In genomic region chr3:9791790-9792404, GRCh38 we compare ENCODE assay signal across 1 cellular context.
TF ChIP-seq lines count a peak whose summit lies in the region.

No MANE protein-coding gene starts in this region.

TF ChIP-seq in HepG2, 621 proteins besides CTCF, POLR2A, EP300 and RAD21 (continued from another document):
- TF ChIP-seq CSRNP2 (CRISPR knock-in tag; conservative IDR thresholded peaks at IDR 0.05; ENCODE audit: low read depth) (no peak), ZNF33A (CRISPR knock-in tag; IDR thresholded peaks at IDR 0.05; ENCODE audit: borderline replicate concordance) (no peak), NBN (conservative IDR thresholded peaks at IDR 0.05) (no peak)
- TF ChIP-seq, protein P1, sequence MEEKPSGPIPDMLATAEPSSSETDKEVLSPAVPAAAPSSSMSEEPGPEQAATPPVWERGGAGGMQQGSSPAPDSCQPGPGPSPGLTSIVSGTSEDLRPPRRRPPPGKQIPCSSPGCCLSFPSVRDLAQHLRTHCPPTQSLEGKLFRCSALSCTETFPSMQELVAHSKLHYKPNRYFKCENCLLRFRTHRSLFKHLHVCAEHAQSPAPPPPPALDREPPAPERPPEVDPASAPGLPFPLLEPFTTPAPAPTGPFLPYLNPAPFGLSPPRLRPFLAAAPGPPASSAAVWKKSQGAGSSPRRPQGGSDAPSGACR (CRISPR knock-in tag; IDR thresholded peaks at IDR 0.05) = no peak
TF ChIP-seq in HepG2: peak in this region for 30.
